Comparison of ENCODE assay signal across 21 cellular contexts in genomic region chr3:53533486-53533885, GRCh38. TPM values are rescaled to one million over a fixed set of nuclear protein-coding genes. Genes with fewer than 3 reads are reported as not detected.
DNase-seq lines count a peak whose midpoint lies in the region; TF ChIP-seq lines count a peak whose summit lies in the region.
"Had no signal": no experiment of that assay in that cellular context is flagged by ENCODE, and none has a peak within 500 bp of the region (broad histone marks: within the 10 kb centered on the region; RNA-seq: fewer than 3 reads in every experiment).

No MANE protein-coding gene starts in this region.

- 83% methylated on average over 5 to 6 of the region's 6 CpGs for WGBS in testis, 2 donors

- BruUV-seq in A673 (replicated peaks; lab: Mats Ljungman, UMichigan) = no TSS peak

- H3K4me3 Mint-ChIP-seq in brain (no peak overlapping the region), glutamatergic neuron (ENCODE audit: unreplicated experiment) (peak overlapping the region; percentile 18), nephron (peak overlapping the region in 2 of 3 experiments; percentile 1 to 11)
- H3K4me3 Mint-ChIP-seq: B cell; CD4-positive, alpha-beta T cell; CD8-positive, alpha-beta memory T cell had no signal

- H3K27ac Mint-ChIP-seq in brain = peak overlapping the region in 3 of 5 experiments; percentile 24 to 64 (median 38)
- no peak overlapping the region for H3K27ac Mint-ChIP-seq in glutamatergic neuron (ENCODE audit: unreplicated experiment)
- peak overlapping the region; percentile 86 to 94 (median 87) for H3K27ac Mint-ChIP-seq in nephron
- H3K27ac Mint-ChIP-seq: B cell; CD4-positive, alpha-beta T cell had no signal

- H3K36me3 Mint-ChIP-seq in brain (no peaks in the 10 kb centered on the region), glutamatergic neuron (ENCODE audit: unreplicated experiment) (no peaks in the 10 kb centered on the region), nephron (ENCODE audit: low read depth) (no peaks in the 10 kb centered on the region)
- H3K36me3 Mint-ChIP-seq: CD8-positive, alpha-beta memory T cell had no signal

- H3K27me3 Mint-ChIP-seq in brain = no peaks in the 10 kb centered on the region
- no peaks in the 10 kb centered on the region for H3K27me3 Mint-ChIP-seq in glutamatergic neuron (ENCODE audit: unreplicated experiment)
- H3K27me3 Mint-ChIP-seq in nephron (ENCODE audit: low read depth) = no peaks in the 10 kb centered on the region

- POLR2A ChIA-PET in A673 (lab: Charles Lee; ENCODE audit: low non-redundant PET) = no interaction called here

- DNase-seq in glutamatergic neuron (peak; percentile 60), testis (no peak), A673 (ENCODE audit: low spot score) (no peak), G401 (ENCODE audit: low spot score) (no peak)
- DNase-seq: 8988T; AML-193; CD4-positive, alpha-beta T cell; CD8-positive, alpha-beta memory T cell; COR-L47; DMS 273 treated with DMSO at 0.1 percent for 48 hours; DMS153; DMS53; DMS79; DND-41; EL; GF-D8 had no signal

- H3K36me3 ChIP-seq in testis (ENCODE audit: low read depth, missing control alignments) (no peaks in the 10 kb centered on the region), A673 (ENCODE audit: insufficient read depth, low read length, poor library complexity, severe bottlenecking) (no peaks in the 10 kb centered on the region)
- H3K36me3 ChIP-seq: BLaER1 treated with 17β-estradiol and CSF1 and Interleukin-3, amounts not matched to agents 10 nM and 100 nM had no signal

- no peak for TF ChIP-seq CTCF in brain (conservative IDR thresholded peaks at IDR 0.05)
- no peak for TF ChIP-seq CTCF in glutamatergic neuron (IDR thresholded peaks at IDR 0.05; ENCODE audit: partially characterized antibody, unreplicated experiment)
- no peak for TF ChIP-seq CTCF in nephron (IDR thresholded peaks at IDR 0.05; ENCODE audit: unreplicated experiment in 3 of 3)
- TF ChIP-seq CTCF in testis (IDR thresholded peaks at IDR 0.05) = no peak
- no peak for TF ChIP-seq CTCF in A673 (conservative IDR thresholded peaks at IDR 0.05; ENCODE audit: low read depth, low read length)

- H3K27me3 ChIP-seq in testis = no peaks in the 10 kb centered on the region
- H3K27me3 ChIP-seq in A673 (replicated peaks; ENCODE audit: insufficient read depth, low read depth, low read length, poor library complexity) = no peaks in the 10 kb centered on the region
- H3K27me3 ChIP-seq: BLaER1 treated with 17β-estradiol and CSF1 and Interleukin-3, amounts not matched to agents 10 nM and 100 nM had no signal

- CTCF ChIA-PET in A673 (lab: Charles Lee) = no interaction called here

- peaks cover 11% of the 10 kb centered on the region for H3K4me1 ChIP-seq in testis
- H3K4me1 ChIP-seq in A673 (ENCODE audit: insufficient read depth, low read length, poor library complexity, severe bottlenecking) = no peaks in the 10 kb centered on the region
- H3K4me1 ChIP-seq: BLaER1 treated with 17β-estradiol and CSF1 and Interleukin-3, amounts not matched to agents 10 nM and 100 nM had no signal

- TF ChIP-seq POLR2A in testis (IDR thresholded peaks at IDR 0.05) = no peak

- H3K27ac ChIP-seq in testis = no peak overlapping the region
- H3K27ac ChIP-seq in A673 (ENCODE audit: low read depth, low read length, poor library complexity, severe bottlenecking) = no peak overlapping the region
- H3K27ac ChIP-seq: BLaER1 treated with 17β-estradiol and CSF1 and Interleukin-3, amounts not matched to agents 10 nM and 100 nM; C4-2B had no signal

- no peaks in the 10 kb centered on the region for H3K9me3 ChIP-seq in testis
- H3K9me3 ChIP-seq in A673 (ENCODE audit: low read depth, low read length, poor library complexity, severe bottlenecking) = no peaks in the 10 kb centered on the region
- H3K9me3 ChIP-seq: BLaER1 treated with 17β-estradiol and CSF1 and Interleukin-3, amounts not matched to agents 10 nM and 100 nM had no signal

- in situ Hi-C loops in G401 (cut with HindIII; ENCODE audit: low sequenced_read_pairs) = no loop called here

- H3K4me3 ChIP-seq in testis = no peak overlapping the region
- no peak overlapping the region for H3K4me3 ChIP-seq in A673 (ENCODE audit: low read depth, low read length, poor library complexity, severe bottlenecking)
- H3K4me3 ChIP-seq: BLaER1 treated with 17β-estradiol and CSF1 and Interleukin-3, amounts not matched to agents 10 nM and 100 nM had no signal

- H3K9me3 Mint-ChIP-seq in brain = no peaks in the 10 kb centered on the region
- H3K9me3 Mint-ChIP-seq in glutamatergic neuron (ENCODE audit: unreplicated experiment) = no peaks in the 10 kb centered on the region
- H3K9me3 Mint-ChIP-seq in nephron = no peaks in the 10 kb centered on the region
- H3K9me3 Mint-ChIP-seq: CD4-positive, alpha-beta T cell; CD8-positive, alpha-beta memory T cell had no signal

- peaks cover 23% of the 10 kb centered on the region for H3K4me1 Mint-ChIP-seq in brain
- H3K4me1 Mint-ChIP-seq in glutamatergic neuron (ENCODE audit: low read depth, unreplicated experiment) = peaks cover 27% of the 10 kb centered on the region
- H3K4me1 Mint-ChIP-seq in nephron = peaks cover 51% of the 10 kb centered on the region
- H3K4me1 Mint-ChIP-seq: B cell; CD8-positive, alpha-beta memory T cell had no signal

- intact Hi-C loops in testis (cut with DNase I; ENCODE audit: low total_unique reads) = no loop called here
- intact Hi-C loops in A673 (cut with micrococcal nuclease; ENCODE audit: unreplicated experiment) = no loop called here

RNA-seq across cellular contexts. Expression of gene CACNA1D, which starts 39.1 kb away (rescaled TPM):
- polyA plus RNA-seq in brain (ENCODE audit: insufficient read depth, low read depth, low replicate concordance) (2.8 TPM), testis (ENCODE audit: insufficient read depth, low read depth, low replicate concordance) (8.0 TPM)
- total RNA-seq in glutamatergic neuron (ENCODE audit: unreplicated experiment) (5.0 TPM), testis (10 to 100 TPM; 37.6 to 39.0 TPM), A673 (2021) (0.85 TPM in 1 of 2 replicates, not detected in the other)
- total RNA-seq in G401 (2014; rRNA removed; shearing (Covaris generic)) = 3.3 TPM in 1 of 2 replicates, not detected in the other
- total RNA-seq: CD4-positive, alpha-beta T cell had no signal

Comparison
In these comparisons a context has a peak if more than half of its experiments do, and no peak if none do; other contexts are left out.
1. H3K4me3 Mint-ChIP-seq: peak in glutamatergic neuron (single experiment) and nephron (2 of 3); none in brain (0 of 5).